Comparison of ENCODE assay signal across 8 cellular contexts in the genomic region with DNA sequence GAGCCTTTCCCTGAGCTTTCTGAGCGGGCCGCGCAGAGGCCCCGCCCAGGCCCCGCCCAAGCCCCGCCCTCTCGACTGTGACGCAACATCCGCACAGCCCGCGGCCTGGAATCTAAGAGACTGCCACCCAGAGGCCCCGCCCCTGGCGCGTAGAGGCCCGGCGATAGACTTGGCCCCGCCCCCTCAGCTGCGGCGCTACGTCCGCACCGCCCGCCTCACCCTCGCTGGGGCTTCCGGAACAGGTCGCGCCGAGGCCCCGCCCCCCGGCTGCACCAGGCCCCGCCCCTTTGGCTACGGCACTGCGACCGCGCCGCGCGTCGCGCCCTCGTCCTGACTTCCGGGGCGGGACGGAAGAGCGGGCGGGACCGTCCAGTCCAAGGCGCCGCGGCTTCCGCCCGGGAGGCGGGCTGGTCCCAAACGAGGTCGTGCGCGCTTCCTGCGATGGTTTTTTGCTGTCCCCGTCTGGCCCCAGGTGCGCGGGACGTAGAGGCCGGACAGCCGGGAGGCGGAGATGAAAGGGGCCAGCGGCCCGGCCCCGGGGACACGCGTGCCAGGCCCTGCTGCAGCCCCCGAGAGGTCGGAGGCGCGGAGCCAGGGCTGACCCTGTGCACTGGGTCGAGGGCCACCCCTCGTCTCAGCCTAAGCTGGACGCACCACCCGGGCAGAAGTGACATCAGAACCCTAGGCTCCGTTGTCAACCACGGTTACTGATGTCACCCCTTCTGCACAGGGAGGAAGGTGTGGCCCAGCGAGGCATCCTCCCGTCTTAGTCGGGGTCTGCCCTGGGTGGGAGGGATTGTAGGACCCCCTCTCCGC. TPM values are rescaled to one million over a fixed set of nuclear protein-coding genes. Genes with fewer than 3 reads are reported as not detected.
DNase-seq lines count a peak whose midpoint lies in the region; ATAC-seq lines count a peak whose summit lies in the region.

No MANE protein-coding gene starts in this region.

- peak overlapping the region; percentile 74 for H3K9ac ChIP-seq in HUES6 (ENCODE audit: low read length)

- no peaks in the 10 kb centered on the region for H3K9me3 ChIP-seq in HUES6 (ENCODE audit: control insufficient read depth, insufficient read depth, low read depth, low read length)

- peak; percentile 89 for ATAC-seq in GM21447 (IDR thresholded peaks at IDR 0.05; ENCODE audit: unreplicated experiment)

- H3K27ac ChIP-seq in HUES6 (ENCODE audit: low read depth, low read length) (no peak overlapping the region; the same call in 1 of the 2 replicates), epithelial cell of prostate (peak overlapping the region; percentile 91)

- no peaks in the 10 kb centered on the region for H3K36me3 ChIP-seq in HUES6 (ENCODE audit: control insufficient read depth, insufficient read depth, low read length)

- H3K27me3 ChIP-seq in HUES6 (ENCODE audit: control insufficient read depth, insufficient read depth, low read length), result no peaks in the 10 kb centered on the region

- H3K4me1 ChIP-seq in HUES6 (ENCODE audit: control insufficient read depth, insufficient read depth, low read length), result peaks cover 17% of the 10 kb centered on the region

- DNase-seq in DMS114 treated with DMSO at 0.1 percent for 48 hours (lab: John Stamatoyannopoulos, UW; ENCODE audit: unreplicated experiment), result peak; percentile 91
- DNase-seq in OCI-M1 (lab: John Stamatoyannopoulos, UW), result peak; percentile 99
- peak; percentile 100 for DNase-seq in activated T-cell treated with anti-CD3 and anti-CD28 coated beads for 48 hours (ENCODE audit: low read depth)
- DNase-seq in epithelial cell of prostate (ENCODE audit: low read depth, low spot score), result peak; percentile 81
- peak; percentile 100 for DNase-seq in mucosa of gallbladder (ENCODE audit: low spot score)
- peak; percentile 99 to 100 for DNase-seq in stimulated activated CD8-positive, alpha-beta memory T cell treated with anti-CD3 and anti-CD28 coated beads, Interleukin-4, amount 100 ng/mL, for 1 hour (ENCODE audit: low read depth in 2 of 2, low spot score in 1 of 2)

- peak overlapping the region; percentile 92 for H3K4me3 ChIP-seq in HUES6 (ENCODE audit: low read depth, low read length)

RNA-seq across cellular contexts. Expression of a gene that starts 59.0 kb away (rescaled TPM):
- 22.1 TPM for total RNA-seq in mucosa of gallbladder
